In the genomic region with DNA sequence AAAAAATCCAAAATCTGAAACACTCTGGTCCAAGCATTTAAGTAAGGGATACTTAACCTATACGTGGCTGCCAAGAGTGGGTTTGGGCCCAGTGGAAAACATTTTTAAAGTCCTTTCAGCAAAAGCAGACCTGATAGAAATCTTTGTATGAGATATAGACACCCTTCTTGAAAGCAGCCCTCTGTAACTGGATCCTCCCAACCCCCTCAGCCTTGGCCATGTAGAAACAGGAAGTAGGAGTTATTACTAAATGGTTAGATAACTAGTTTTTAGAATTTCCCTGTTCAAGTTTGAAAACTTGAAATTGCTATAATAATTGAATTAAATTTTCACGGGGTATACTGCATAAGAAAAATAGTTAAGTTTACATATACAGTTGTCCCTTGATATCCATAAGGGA, we compare ENCODE assay signal across 15 cellular contexts.
A peak's percentile ranks its signal among the peaks of the same experiment; 100 is the strongest.
DNase-seq lines count a peak whose midpoint lies in the region; ATAC-seq and TF ChIP-seq lines count a peak whose summit lies in the region.
"Had no signal": no experiment of that assay in that cellular context is flagged by ENCODE, and none has a peak within 500 bp of the region (broad histone marks: within the 10 kb centered on the region; RNA-seq: fewer than 3 reads in every experiment).

No MANE protein-coding gene starts in this region.

- H4K20me1 ChIP-seq in mammary epithelial cell (ENCODE audit: insufficient read depth, low read length) = no peaks in the 10 kb centered on the region

- WGBS in mammary epithelial cell (ENCODE audit: low coverage, missing lambda C conversion rate) = 77% methylated on average over 2 of the region's 2 CpGs
- 28 to 47% (median 30%) methylated on average over 2 of the region's 2 CpGs for WGBS in spleen, 5 donors

- no peak for TF ChIP-seq CTCF in mammary epithelial cell (conservative IDR thresholded peaks at IDR 0.05 in 1 of 2, IDR thresholded peaks at IDR 0.05 in 1 of 2; ENCODE audit: extremely low read depth in 1 of 2, insufficient read depth in 1 of 2, low read depth in 1 of 2, low read length in 2 of 2)
- no peak for TF ChIP-seq CTCF in spleen (IDR thresholded peaks at IDR 0.05 in 8 of 11, conservative IDR thresholded peaks at IDR 0.05 in 3 of 11)

- H3K4me1 ChIP-seq in mammary epithelial cell (ENCODE audit: insufficient read depth, low read length) = peaks cover 23% of the 10 kb centered on the region
- H3K4me1 ChIP-seq in spleen = peaks cover 19 to 81% (median 65%) of the 10 kb centered on the region in 6 donors
- H3K4me1 ChIP-seq: A549 had no signal

- TF ChIP-seq POLR2A in spleen (IDR thresholded peaks at IDR 0.05) = no peak

- ATAC-seq in GM19023 (IDR thresholded peaks at IDR 0.05; ENCODE audit: unreplicated experiment) (no peak), GM21447 (IDR thresholded peaks at IDR 0.05; ENCODE audit: unreplicated experiment) (no peak), GM21825 (IDR thresholded peaks at IDR 0.05; ENCODE audit: unreplicated experiment) (no peak)
- ATAC-seq: A549 had no signal

- H2AFZ ChIP-seq in mammary epithelial cell (ENCODE audit: low read depth, low read length) = peak overlapping the region; percentile 36

- no peak overlapping the region for H3K9ac ChIP-seq in mammary epithelial cell (ENCODE audit: insufficient read depth, low read length)

- H3K4me2 ChIP-seq in mammary epithelial cell (ENCODE audit: insufficient read depth, low read depth, low read length) = no peak overlapping the region
- H3K4me2 ChIP-seq: A549 had no signal

- CTCF ChIA-PET in mammary epithelial cell (lab: Charles Lee; ENCODE audit: low non-redundant PET) = no interaction called here

- H3K27ac ChIP-seq in mammary epithelial cell (ENCODE audit: insufficient read depth, low read depth, low read length) (peak overlapping the region; percentile 99), spleen (peak overlapping the region; percentile 5 to 85 (median 69))
- H3K27ac ChIP-seq: A549, left ventricle myocardium inferior had no signal

- H3K27me3 ChIP-seq in mammary epithelial cell (ENCODE audit: insufficient read depth, low read length) = no peaks in the 10 kb centered on the region
- H3K27me3 ChIP-seq in spleen (replicated peaks in 1 of 7) = no peaks in the 10 kb centered on the region
- H3K27me3 ChIP-seq: brain microvascular endothelial cell, heart right ventricle had no signal

- H3K9me3 ChIP-seq in mammary epithelial cell (replicated peaks; ENCODE audit: insufficient read depth, low read length) (no peaks in the 10 kb centered on the region), spleen (no peaks in the 10 kb centered on the region)
- H3K9me3 ChIP-seq: A549, heart right ventricle, left ventricle myocardium inferior had no signal

- peak; percentile 23 for DNase-seq in NCI-H510A treated with DMSO at 0.1 percent for 48 hours (lab: John Stamatoyannopoulos, UW)
- DNase-seq in NCI-H510A (lab: John Stamatoyannopoulos, UW) = no peak
- peak; percentile 30 for DNase-seq in NOMO-1 treated with dmso at 0.1 percent for 144 hours (lab: John Stamatoyannopoulos, UW; ENCODE audit: unreplicated experiment)
- no peak for DNase-seq in mammary epithelial cell
- peak; percentile 62 for DNase-seq in spleen
- DNase-seq: activated effector memory CD4-positive, alpha-beta T cell treated with anti-CD3 and anti-CD28 coated beads, Interleukin-2, amount 50 U/mL, for 16 hours; brain microvascular endothelial cell; DMS153; heart right ventricle; left ventricle myocardium inferior; NCI-H1417 treated with DMSO at 0.1 percent for 48 hours had no signal

- H3K79me2 ChIP-seq in mammary epithelial cell (ENCODE audit: insufficient read depth, low read length) = no peaks in the 10 kb centered on the region

- H3K36me3 ChIP-seq in mammary epithelial cell (ENCODE audit: insufficient read depth, low read length) (no peaks in the 10 kb centered on the region), spleen (peaks cover 0 to 6% (median 0%) of the 10 kb centered on the region in 6 donors)
- H3K36me3 ChIP-seq: brain microvascular endothelial cell, heart right ventricle, left ventricle myocardium inferior had no signal

- dilution Hi-C loops in mammary epithelial cell (cut with HindIII; ENCODE audit: low sequenced_read_pairs) = loop anchor here (5.0 kb wide), 1 partner anchor 49 kb away; no protein-coding TSS in a partner anchor

- in situ Hi-C loops in mammary epithelial cell (cut with MboI; ENCODE audit: low sequenced_read_pairs in 2 of 2) = loop anchor here in 1 of 2 donors (5.0 kb wide), 1 partner anchor 201 kb away; no protein-coding TSS in a partner anchor

- BruUV-seq in mammary epithelial cell (replicated peaks; lab: Mats Ljungman, UMichigan) = no TSS peak

- H3K4me3 ChIP-seq in mammary epithelial cell (replicated peaks in 1 of 3; ENCODE audit: insufficient read depth in 1 of 3, low read depth in 2 of 3, low read length in 3 of 3) (no peak overlapping the region), spleen (no peak overlapping the region)
- H3K4me3 ChIP-seq: A549, heart right ventricle, left ventricle myocardium inferior had no signal

- intact Hi-C loops in mammary epithelial cell (cut with micrococcal nuclease) = no loop called here
- intact Hi-C loops in spleen (cut with DNase I; ENCODE audit: low total_unique reads) = no loop called here

Comparison
In these comparisons a context has a peak if more than half of its experiments do, and no peak if none do; other contexts are left out.
1. DNase-seq: peak in NCI-H510A treated with DMSO at 0.1 percent for 48 hours (single experiment), NOMO-1 treated with dmso at 0.1 percent for 144 hours (single experiment) and spleen (single experiment); none in NCI-H510A (single experiment) and mammary epithelial cell (single experiment).